In the genomic region with DNA sequence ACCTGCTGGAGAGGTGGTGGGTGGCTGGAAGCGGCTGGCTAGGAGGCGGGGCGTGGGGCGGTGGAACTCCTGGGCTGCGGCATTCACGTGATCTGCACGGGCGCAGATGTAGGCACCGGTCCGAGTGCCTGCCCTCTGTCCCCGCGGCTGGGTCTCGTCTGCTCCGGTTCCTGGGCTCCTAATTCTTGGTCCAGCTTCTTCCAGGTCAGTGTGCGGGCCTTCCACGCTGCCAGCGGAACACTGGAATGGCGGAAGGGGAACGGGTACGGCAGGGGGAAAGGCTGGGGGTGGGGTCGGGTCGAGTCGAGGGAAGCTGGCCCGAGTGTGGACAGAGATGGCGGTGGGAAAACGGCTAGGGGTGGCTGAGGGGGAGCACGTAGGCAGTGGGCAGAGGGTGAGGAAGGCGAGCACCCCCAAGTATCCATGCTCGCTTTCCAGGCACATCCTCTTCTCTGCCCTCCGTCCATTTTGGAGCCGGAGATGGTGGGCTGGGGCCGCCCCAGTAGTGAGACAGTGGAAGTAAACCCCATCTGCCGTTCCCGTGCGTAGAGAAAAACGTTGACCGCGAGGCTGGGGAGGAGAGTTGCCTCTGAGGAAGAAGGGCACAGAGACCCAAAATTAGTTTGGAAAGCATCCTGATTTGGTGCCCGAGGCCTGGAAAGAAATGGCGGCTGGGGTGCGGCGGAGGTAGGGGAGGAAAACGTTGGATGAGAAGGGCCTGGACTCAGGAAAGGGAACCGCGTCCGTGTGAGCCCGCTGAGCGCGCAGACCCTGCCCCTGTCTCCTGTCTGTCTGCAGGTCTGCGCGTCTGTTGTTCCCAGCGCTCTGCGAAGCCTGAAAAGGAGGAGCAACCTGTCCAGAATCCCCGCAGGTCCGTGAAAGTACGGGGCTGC, we compare ENCODE assay signal across 8 cellular contexts. TPM values are rescaled to one million over a fixed set of nuclear protein-coding genes. Genes with fewer than 3 reads are reported as not detected.
DNase-seq lines count a peak whose midpoint lies in the region; ATAC-seq and TF ChIP-seq lines count a peak whose summit lies in the region.

TCEAL4 (plus strand) TSS at position 95 of the 893 bp plus-strand sequence. CDS start 1,161 bp downstream, outside the sequence.

- H3K4me3 ChIP-seq in RWPE2 (ENCODE audit: severe bottlenecking): peak within 1 kb of the TSS; percentile 52

- H3K9me3 ChIP-seq in RWPE2 (ENCODE audit: severe bottlenecking): no peaks in the 10 kb centered on the region

- H3K4me1 ChIP-seq in RWPE2 (ENCODE audit: insufficient read depth, poor library complexity, severe bottlenecking): no peaks in the 10 kb centered on the region

- H3K36me3 ChIP-seq in RWPE2 (ENCODE audit: low read depth): peaks cover 13% of the 10 kb centered on the region

- TF ChIP-seq CTCF in RWPE2 (IDR thresholded peaks at IDR 0.05; ENCODE audit: poor library complexity, severe bottlenecking): no peak

- H3K27ac ChIP-seq in RWPE2 (ENCODE audit: poor library complexity, severe bottlenecking): peak within 1 kb of the TSS; percentile 55

- ATAC-seq in GM19452 (IDR thresholded peaks at IDR 0.05; ENCODE audit: unreplicated experiment): peak; percentile 87
- peak; percentile 87 for ATAC-seq in HG03571 (IDR thresholded peaks at IDR 0.05; ENCODE audit: unreplicated experiment)
- peak; percentile 89 for ATAC-seq in RWPE2 (ENCODE audit: low read depth)

- DNase-seq in COLO829 (ENCODE audit: low spot score): peak; percentile 22
- no peak for DNase-seq in RWPE2 (ENCODE audit: low spot score)
- DNase-seq in astrocyte of the hippocampus (ENCODE audit: low read depth, low spot score): peak; percentile 58
- peak in 50 of 51 donors; percentile 1 to 71 (median 37) for DNase-seq in hypothalamus (lab: John Stamatoyannopoulos, UW)
- no peak for DNase-seq in pulmonary artery endothelial cell (ENCODE audit: low read depth, low spot score)
- no peak for DNase-seq in kidney glomerular epithelial cell (lab: John Stamatoyannopoulos, UW)

- no peaks in the 10 kb centered on the region for H3K27me3 ChIP-seq in RWPE2 (ENCODE audit: insufficient read depth, poor library complexity, severe bottlenecking)

RNA-seq across cellular contexts. Expression of gene TCEAL4, which starts in this region (rescaled TPM):
- 43.3 and 50.0 TPM in 2 replicates for total RNA-seq in pulmonary artery endothelial cell

Comparison
In these comparisons a context has a peak if more than half of its experiments do, and no peak if none do; other contexts are left out.
1. DNase-seq: peak in COLO829 (single experiment), astrocyte of the hippocampus (single experiment) and hypothalamus (50 of 51); none in RWPE2 (single experiment), pulmonary artery endothelial cell (single experiment) and kidney glomerular epithelial cell (single experiment).
2. Peak in every context shown above with its lines, with median percentiles within 50 percentile points of each other: ATAC-seq.